8 cellular contexts compared by ENCODE assay signal in the genomic region with DNA sequence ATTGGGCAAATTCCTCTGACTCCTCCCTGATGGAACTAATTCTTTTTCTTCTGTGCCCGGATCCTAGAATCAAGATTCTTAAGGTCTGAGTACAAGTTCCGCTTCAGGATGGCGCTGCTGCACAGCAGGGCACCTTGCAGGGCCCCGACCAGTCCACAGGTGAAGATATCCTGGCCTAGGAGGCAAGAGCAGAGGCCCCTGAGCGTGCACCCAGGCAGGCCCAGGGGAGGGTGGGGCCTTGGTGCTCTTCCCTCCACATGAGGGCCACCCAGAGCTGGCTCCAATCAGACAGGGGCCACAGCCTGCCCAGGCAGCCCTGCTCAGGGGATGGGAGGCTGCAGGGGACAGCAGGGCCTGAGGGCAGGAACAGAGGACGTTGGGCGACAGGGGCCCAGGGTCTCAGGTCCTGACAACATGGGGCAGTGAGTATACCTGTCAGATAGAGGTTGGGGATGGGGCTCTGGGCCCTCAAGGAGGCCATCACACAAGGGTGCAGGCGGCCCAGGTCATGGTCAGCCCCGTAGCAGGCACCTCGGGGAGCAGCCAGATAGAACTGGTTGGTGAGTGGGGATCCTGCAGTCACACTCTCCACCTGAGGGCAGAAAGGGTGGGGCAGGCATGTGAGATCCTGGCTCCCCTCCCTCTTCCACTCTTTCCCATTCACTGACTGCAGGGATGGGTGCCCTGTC. TPM values are rescaled to one million over a fixed set of nuclear protein-coding genes. Genes with fewer than 3 reads are reported as not detected.
DNase-seq lines count a peak whose midpoint lies in the region; ATAC-seq, FAIRE-seq and TF ChIP-seq lines count a peak whose summit lies in the region.
"Not testable (repeated sequence)": the region's sequence is repeated elsewhere in the genome, so short reads cannot be mapped to it uniquely, and the experiment has no call there.

No MANE protein-coding gene starts in this region.

- in situ Hi-C loops in K562 (cut with MboI): not testable (repeated sequence)

- not testable (repeated sequence) for H3K27ac ChIP-seq in A549; OCI-LY7 (ENCODE audit: low read depth, low read length, poor library complexity, severe bottlenecking); K562 (ENCODE audit: extremely low read depth, low read depth, low read length); naive thymus-derived CD4-positive, alpha-beta T cell (ENCODE audit: low read depth, low read length); upper lobe of right lung

- H3K4me3 Mint-ChIP-seq in activated T-cell treated with anti-CD3 and anti-CD28 coated beads, Interleukin-2, amount 50 U/mL, for 72 hours; naive thymus-derived CD4-positive, alpha-beta T cell: not testable (repeated sequence)

- not testable (repeated sequence) for TF ChIP-seq CTCF in A549 (IDR thresholded peaks at IDR 0.05); OCI-LY7 (conservative IDR thresholded peaks at IDR 0.05; ENCODE audit: low read length); K562 (IDR thresholded peaks at IDR 0.05 in 2 of 3, conservative IDR thresholded peaks at IDR 0.05 in 1 of 3; ENCODE audit: insufficient read depth in 2 of 3, low read depth in 1 of 3, low read length in 3 of 3); upper lobe of right lung (IDR thresholded peaks at IDR 0.05)

- not testable (repeated sequence) for H3K27me3 ChIP-seq in K562 (ENCODE audit: control insufficient read depth in 2 of 2, insufficient read depth in 2 of 2, low read length in 2 of 2); naive thymus-derived CD4-positive, alpha-beta T cell (ENCODE audit: control insufficient read depth in 2 of 2, insufficient read depth in 2 of 2, low read length in 2 of 2); upper lobe of right lung

- H3K9ac ChIP-seq in K562 (ENCODE audit: insufficient read depth in 1 of 2, low read depth in 2 of 2, low read length in 2 of 2): not testable (repeated sequence)

- not testable (repeated sequence) for TF ChIP-seq POLR2A in A549 (IDR thresholded peaks at IDR 0.05; ENCODE audit: low read length); K562 (conservative IDR thresholded peaks at IDR 0.05)

- CTCF ChIA-PET in A549 (lab: Yijun Ruan, JAX): interaction anchor here (1.1 kb wide), 1 partner anchor 57 kb away, joined by 5 read pairs; no protein-coding TSS in a partner anchor
- CTCF ChIA-PET in OCI-LY7 (lab: Charles Lee; ENCODE audit: unreplicated experiment); K562 (lab: Yijun Ruan, JAX; ENCODE audit: low intra/inter-chr PET ratio); naive thymus-derived CD4-positive, alpha-beta T cell (lab: Charles Lee): not testable (repeated sequence)

- not testable (repeated sequence) for TF ChIP-seq EP300 in A549 (IDR thresholded peaks at IDR 0.05); K562 (IDR thresholded peaks at IDR 0.05; ENCODE audit: low read length)

- 94% methylated on average over 9 of the region's 10 CpGs for WGBS in A549 (ENCODE audit: missing lambda C conversion rate)
- WGBS in K562 (ENCODE audit: insufficient coverage, low coverage, missing lambda C conversion rate): 94% methylated on average over 5 of the region's 10 CpGs

- not testable (repeated sequence) for H3K9me3 Mint-ChIP-seq in activated T-cell treated with anti-CD3 and anti-CD28 coated beads, Interleukin-2, amount 50 U/mL, for 72 hours; naive thymus-derived CD4-positive, alpha-beta T cell

- ATAC-seq in A549 (peak; percentile 31 to 37; a peak in 3 of 6 replicates), SK-N-SH treated with all-trans-retinoic acid at 6 μM for 48 hours (peak; percentile 12; the same call in 1 of the 3 replicates), K562 (peak; percentile 30; the same call in 2 of the 3 replicates), left colon (peak; percentile 15), upper lobe of right lung (peak; percentile 23)
- ATAC-seq in activated T-cell treated with anti-CD3 and anti-CD28 coated beads, Interleukin-2, amount 50 U/mL, for 72 hours (replicated peaks in 1 of 2): peak in 1 of 2 donors; percentile 16
- ATAC-seq in naive thymus-derived CD4-positive, alpha-beta T cell: peak; percentile 21

- not testable (repeated sequence) for H4K20me1 ChIP-seq in OCI-LY7 (ENCODE audit: insufficient read depth, low read length); K562 (replicated peaks; ENCODE audit: control insufficient read depth, insufficient read depth, low read length)

- H3K9me2 ChIP-seq in OCI-LY7 (ENCODE audit: insufficient read depth, low read length): not testable (repeated sequence)

- H3K36me3 Mint-ChIP-seq in activated T-cell treated with anti-CD3 and anti-CD28 coated beads, Interleukin-2, amount 50 U/mL, for 72 hours (ENCODE audit: insufficient read depth in 2 of 2): not testable (repeated sequence)
- H3K36me3 Mint-ChIP-seq in naive thymus-derived CD4-positive, alpha-beta T cell: peaks cover 8 to 39% (median 15%) of the 10 kb centered on the region in 5 donors

- H3K9me1 ChIP-seq in K562 (ENCODE audit: control insufficient read depth, insufficient read depth, low read length): not testable (repeated sequence)

- H3K27me3 Mint-ChIP-seq in activated T-cell treated with anti-CD3 and anti-CD28 coated beads, Interleukin-2, amount 50 U/mL, for 72 hours (ENCODE audit: low read depth): not testable (repeated sequence)
- peaks cover 0 to 10% (median 0%) of the 10 kb centered on the region in 5 donors for H3K27me3 Mint-ChIP-seq in naive thymus-derived CD4-positive, alpha-beta T cell

- peak overlapping the region; percentile 29 for H3K27ac Mint-ChIP-seq in activated T-cell treated with anti-CD3 and anti-CD28 coated beads, Interleukin-2, amount 50 U/mL, for 72 hours
- not testable (repeated sequence) for H3K27ac Mint-ChIP-seq in naive thymus-derived CD4-positive, alpha-beta T cell

- not testable (repeated sequence) for H3K9me3 ChIP-seq in A549; OCI-LY7 (ENCODE audit: low read length); K562 (replicated peaks; ENCODE audit: control insufficient read depth, insufficient read depth, low read depth, low read length); naive thymus-derived CD4-positive, alpha-beta T cell (ENCODE audit: control insufficient read depth in 2 of 3, low read length in 3 of 3); upper lobe of right lung

- peaks cover 20% of the 10 kb centered on the region; the same call in 1 of the 2 replicates for H3K36me3 ChIP-seq in OCI-LY7 (ENCODE audit: insufficient read depth, low read length)
- peaks cover 27% of the 10 kb centered on the region; the same call in 1 of the 3 replicates for H3K36me3 ChIP-seq in K562 (ENCODE audit: control insufficient read depth, insufficient read depth, low read length)
- H3K36me3 ChIP-seq in naive thymus-derived CD4-positive, alpha-beta T cell (ENCODE audit: control insufficient read depth in 2 of 3, insufficient read depth in 3 of 3, low read length in 3 of 3): peaks cover 0 to 44% (median 0%) of the 10 kb centered on the region in 3 experiments
- H3K36me3 ChIP-seq in upper lobe of right lung: peaks cover 35% of the 10 kb centered on the region

- POLR2A ChIA-PET in A549 (lab: Yijun Ruan, JAX); OCI-LY7 (lab: Charles Lee): not testable (repeated sequence)
- POLR2A ChIA-PET in K562 (lab: Yijun Ruan, JAX): interaction anchor here (1.0 to 2.0 kb wide), 3 partner anchors 11 to 23 kb away, joined by 3 to 6 read pairs (median 4); a partner anchor contains a TSS
- POLR2A ChIA-PET in naive thymus-derived CD4-positive, alpha-beta T cell (lab: Charles Lee): interaction anchor here (2.6 to 14.5 kb wide), 2 partner anchors 10 to 15 kb away, joined by 8 to 211 read pairs; a partner anchor contains a TSS

- not testable (repeated sequence) for H3K79me2 ChIP-seq in OCI-LY7 (ENCODE audit: insufficient read depth, low read depth, low read length); K562 (ENCODE audit: control insufficient read depth, insufficient read depth, low read length)

- DNase-seq in A549 (ENCODE audit: low read depth in 1 of 2, low spot score in 1 of 2); OCI-LY7 (ENCODE audit: low spot score); activated T-cell treated with anti-CD3 and anti-CD28 coated beads, Interleukin-2, amount 50 U/mL, for 72 hours; K562 (ENCODE audit: extremely low read depth in 1 of 4, low spot score in 3 of 4); left colon; naive thymus-derived CD4-positive, alpha-beta T cell; upper lobe of right lung: not testable (repeated sequence)

- intact Hi-C loops in OCI-LY7 (cut with micrococcal nuclease; ENCODE audit: unreplicated experiment); K562 (cut with micrococcal nuclease); left colon (cut with DNase I, micrococcal nuclease); naive thymus-derived CD4-positive, alpha-beta T cell (cut with micrococcal nuclease); upper lobe of right lung (cut with DNase I): not testable (repeated sequence)

- not testable (repeated sequence) for H3K4me2 ChIP-seq in A549; OCI-LY7 (ENCODE audit: low read length); K562 (ENCODE audit: insufficient read depth, low read length)

- TF ChIP-seq RAD21 in A549 (conservative IDR thresholded peaks at IDR 0.05 in 1 of 2, IDR thresholded peaks at IDR 0.05 in 1 of 2); K562 (CRISPR knock-in tag; conservative IDR thresholded peaks at IDR 0.05 in 1 of 2, IDR thresholded peaks at IDR 0.05 in 1 of 2): not testable (repeated sequence)

- not testable (repeated sequence) for H3K4me1 Mint-ChIP-seq in activated T-cell treated with anti-CD3 and anti-CD28 coated beads, Interleukin-2, amount 50 U/mL, for 72 hours (ENCODE audit: low read depth); naive thymus-derived CD4-positive, alpha-beta T cell

- H3K4me1 ChIP-seq in A549; OCI-LY7 (ENCODE audit: insufficient read depth, low read length, poor library complexity, severe bottlenecking); K562 (replicated peaks in 1 of 2; ENCODE audit: control insufficient read depth in 2 of 2, insufficient read depth in 2 of 2, low read length in 2 of 2); naive thymus-derived CD4-positive, alpha-beta T cell (ENCODE audit: control insufficient read depth in 2 of 2, insufficient read depth in 2 of 2, low read length in 2 of 2); upper lobe of right lung: not testable (repeated sequence)

- TSS peak; percentile 80 for BruUV-seq in OCI-LY7 (replicated peaks; lab: Mats Ljungman, UMichigan)
- not testable (repeated sequence) for BruUV-seq in K562 (replicated peaks; lab: Mats Ljungman, UMichigan)

- not testable (repeated sequence) for H3K4me3 ChIP-seq in A549; OCI-LY7 (ENCODE audit: low read depth, low read length, poor library complexity, severe bottlenecking); K562; naive thymus-derived CD4-positive, alpha-beta T cell (ENCODE audit: low read length); upper lobe of right lung

- not testable (repeated sequence) for H2AFZ ChIP-seq in OCI-LY7 (ENCODE audit: low read length); K562 (ENCODE audit: low read depth, low read length)

- not testable (repeated sequence) for FAIRE-seq in A549 (lab: Jason Lieb, UNC); K562 (lab: Jason Lieb, UNC)

RNA-seq across cellular contexts. Expression of a gene that starts 11.0 kb away (rescaled TPM):
- polyA plus RNA-seq in A549 (2011; rRNA removed): 51.6 and 52.3 TPM in 2 replicates
- 19.8 and 25.3 TPM in 2 replicates for polyA plus RNA-seq in A549 (2012; cell fraction: cytosol; rRNA removed)
- polyA plus RNA-seq in A549 (2012; cell fraction: nucleus; rRNA removed): 70.6 and 78.0 TPM in 2 replicates
- polyA plus RNA-seq in A549 (2017; fragmentation: RNase III; extraction: RNeasy Plus Mini Kit Qiagen cat#74134 plus additional on column Dnase treatment): 40.8 to 43.3 TPM (median 42.3 TPM) in 3 replicates
- 56.6 and 65.7 TPM in 2 replicates for polyA minus RNA-seq in A549 (2011; rRNA and poly(A)+ RNA removed)
- 5.9 and 14.1 TPM in 2 replicates for total RNA-seq in OCI-LY7 (2014; rRNA removed; shearing (Covaris generic))
- total RNA-seq in OCI-LY7 (2022): 19.2 and 19.9 TPM in 2 replicates
- 10 to 100 TPM; 26.8 to 31.8 TPM for total RNA-seq in activated T-cell treated with anti-CD3 and anti-CD28 coated beads, Interleukin-2, amount 50 U/mL, for 72 hours
- 45.6 and 82.8 TPM in 2 replicates for total RNA-seq in K562 (2011; cell fraction: chromatin; rRNA removed; ENCODE audit: low replicate concordance)
- total RNA-seq in K562 (2011; cell fraction: nucleolus; rRNA removed): 68.5 and 68.6 TPM in 2 replicates
- 61.2 and 66.1 TPM in 2 replicates for total RNA-seq in K562 (2011; cell fraction: nucleoplasm; rRNA removed)
- total RNA-seq in K562 (2014; rRNA removed): 12.3 and 15.6 TPM in 2 replicates
- total RNA-seq in K562 (2014; rRNA removed; fragmentation: Illumina TruSeq; extraction: Trizol): 13.2 and 14.4 TPM in 2 replicates
- 17.9 and 20.0 TPM in 2 replicates for total RNA-seq in K562 (2015; rRNA removed; fragmentation: Illumina TruSeq; extraction: Trizol)
- 19.5 and 20.1 TPM in 2 replicates for total RNA-seq in K562 (2021)
- 16.8 and 18.3 TPM in 2 replicates for polyA plus RNA-seq in K562 (2011; rRNA removed)
- 16.5 and 17.9 TPM in 2 replicates for polyA plus RNA-seq in K562 (2011; cell fraction: cytosol; rRNA removed)
- polyA plus RNA-seq in K562 (2011; cell fraction: nucleus; rRNA removed): 58.2 and 61.1 TPM in 2 replicates
- polyA plus RNA-seq in K562 (2012): 18.6 and 29.4 TPM in 2 replicates
- polyA plus RNA-seq in K562 (2014; fragmentation: Illumina TruSeq; extraction: Trizol): 18.7 and 21.6 TPM in 2 replicates
- 1 to 10 TPM; 1.9 to 5.6 TPM for polyA plus RNA-seq in K562 (2014; fragmentation: Nextera tagmentation; extraction: Ambion mirVana)
- 13.8 and 16.5 TPM in 2 replicates for polyA plus RNA-seq in K562 (2014; rRNA removed)
- polyA minus RNA-seq in K562 (2011; rRNA and poly(A)+ RNA removed): 17.0 and 18.0 TPM in 2 replicates
- 13.9 and 14.6 TPM in 2 replicates for polyA minus RNA-seq in K562 (2011; cell fraction: cytosol; rRNA and poly(A)+ RNA removed)
- polyA minus RNA-seq in K562 (2011; cell fraction: nucleus; rRNA and poly(A)+ RNA removed): 17.0 and 26.4 TPM in 2 replicates
- 100 to 1,000 TPM; 245 to 291 TPM for total RNA-seq in left colon
- 10 to 100 TPM; 18.5 to 30.5 (median 20.2) TPM for total RNA-seq in naive thymus-derived CD4-positive, alpha-beta T cell
- 10 to 100 TPM in 1 of 2 donors, 1 to 10 TPM in 1; 8.9 to 14.5 TPM for polyA plus RNA-seq in naive thymus-derived CD4-positive, alpha-beta T cell
- total RNA-seq in upper lobe of right lung: 58.1 TPM

RNA-seq across cellular contexts. Expression of a gene that starts 11.2 kb away (rescaled TPM):
- 29.9 and 31.9 TPM in 2 replicates for polyA plus RNA-seq in A549 (2011; rRNA removed)
- 20.6 and 21.5 TPM in 2 replicates for polyA plus RNA-seq in A549 (2012; cell fraction: cytosol; rRNA removed)
- 47.6 and 52.1 TPM in 2 replicates for polyA plus RNA-seq in A549 (2012; cell fraction: nucleus; rRNA removed)
- polyA plus RNA-seq in A549 (2017; fragmentation: RNase III; extraction: RNeasy Plus Mini Kit Qiagen cat#74134 plus additional on column Dnase treatment): 14.6 to 17.8 TPM (median 15.3 TPM) in 3 replicates
- 25.7 and 29.4 TPM in 2 replicates for polyA minus RNA-seq in A549 (2011; rRNA and poly(A)+ RNA removed)
- total RNA-seq in OCI-LY7 (2014; rRNA removed; shearing (Covaris generic)): 12.0 and 22.1 TPM in 2 replicates
- total RNA-seq in OCI-LY7 (2022): 18.5 and 21.8 TPM in 2 replicates
- 10 to 100 TPM; 19.3 to 23.7 TPM for total RNA-seq in activated T-cell treated with anti-CD3 and anti-CD28 coated beads, Interleukin-2, amount 50 U/mL, for 72 hours
- 51.6 and 62.7 TPM in 2 replicates for total RNA-seq in K562 (2011; cell fraction: chromatin; rRNA removed; ENCODE audit: low replicate concordance)
- total RNA-seq in K562 (2011; cell fraction: nucleolus; rRNA removed): 34.3 and 36.0 TPM in 2 replicates
- total RNA-seq in K562 (2011; cell fraction: nucleoplasm; rRNA removed): 37.3 and 43.5 TPM in 2 replicates
- 6.2 and 9.8 TPM in 2 replicates for total RNA-seq in K562 (2014; rRNA removed)
- 10.5 and 11.6 TPM in 2 replicates for total RNA-seq in K562 (2014; rRNA removed; fragmentation: Illumina TruSeq; extraction: Trizol)
- total RNA-seq in K562 (2015; rRNA removed; fragmentation: Illumina TruSeq; extraction: Trizol): 12.4 and 14.5 TPM in 2 replicates
- 7.8 and 9.2 TPM in 2 replicates for total RNA-seq in K562 (2021)
- polyA plus RNA-seq in K562 (2011; rRNA removed): 14.5 and 18.7 TPM in 2 replicates
- polyA plus RNA-seq in K562 (2011; cell fraction: cytosol; rRNA removed): 11.4 and 12.2 TPM in 2 replicates
- polyA plus RNA-seq in K562 (2011; cell fraction: nucleus; rRNA removed): 29.7 and 49.5 TPM in 2 replicates
- 8.8 and 16.0 TPM in 2 replicates for polyA plus RNA-seq in K562 (2012)
- polyA plus RNA-seq in K562 (2014; fragmentation: Illumina TruSeq; extraction: Trizol): 11.1 and 14.3 TPM in 2 replicates
- 1 to 10 TPM; 2.7 to 6.4 TPM for polyA plus RNA-seq in K562 (2014; fragmentation: Nextera tagmentation; extraction: Ambion mirVana)
- 14.5 and 14.6 TPM in 2 replicates for polyA plus RNA-seq in K562 (2014; rRNA removed)
- 11.0 and 17.1 TPM in 2 replicates for polyA minus RNA-seq in K562 (2011; rRNA and poly(A)+ RNA removed)
- polyA minus RNA-seq in K562 (2011; cell fraction: cytosol; rRNA and poly(A)+ RNA removed): 2.5 and 4.8 TPM in 2 replicates
- 11.9 and 12.7 TPM in 2 replicates for polyA minus RNA-seq in K562 (2011; cell fraction: nucleus; rRNA and poly(A)+ RNA removed)
- 10 to 100 TPM; 18.3 to 19.6 TPM for total RNA-seq in left colon
- total RNA-seq in naive thymus-derived CD4-positive, alpha-beta T cell: 10 to 100 TPM; 20.2 to 33.3 (median 21.7) TPM
- 10 to 100 TPM in 1 of 2 donors, 1 to 10 TPM in 1; 9.4 to 13.3 TPM for polyA plus RNA-seq in naive thymus-derived CD4-positive, alpha-beta T cell
- 22.0 TPM for total RNA-seq in upper lobe of right lung

RNA-seq across cellular contexts. Expression of a gene that starts 15.6 kb away (rescaled TPM):
- polyA plus RNA-seq in A549 (2011; rRNA removed): 159 and 177 TPM in 2 replicates
- 83.2 and 85.0 TPM in 2 replicates for polyA plus RNA-seq in A549 (2012; cell fraction: cytosol; rRNA removed)
- polyA plus RNA-seq in A549 (2012; cell fraction: nucleus; rRNA removed): 54.5 and 62.1 TPM in 2 replicates
- 97.1 to 98.9 TPM (median 98.3 TPM) in 3 replicates for polyA plus RNA-seq in A549 (2017; fragmentation: RNase III; extraction: RNeasy Plus Mini Kit Qiagen cat#74134 plus additional on column Dnase treatment)
- 54.7 and 65.4 TPM in 2 replicates for polyA minus RNA-seq in A549 (2011; rRNA and poly(A)+ RNA removed)
- 74.4 and 78.6 TPM in 2 replicates for total RNA-seq in OCI-LY7 (2014; rRNA removed; shearing (Covaris generic))
- total RNA-seq in OCI-LY7 (2022): 76.9 and 86.6 TPM in 2 replicates
- 100 to 1,000 TPM; 102 to 106 TPM for total RNA-seq in activated T-cell treated with anti-CD3 and anti-CD28 coated beads, Interleukin-2, amount 50 U/mL, for 72 hours
- 117 and 121 TPM in 2 replicates for total RNA-seq in K562 (2011; cell fraction: chromatin; rRNA removed; ENCODE audit: low replicate concordance)
- 73.6 and 84.5 TPM in 2 replicates for total RNA-seq in K562 (2011; cell fraction: nucleolus; rRNA removed)
- total RNA-seq in K562 (2011; cell fraction: nucleoplasm; rRNA removed): 118 and 151 TPM in 2 replicates
- total RNA-seq in K562 (2014; rRNA removed): 35.9 and 40.7 TPM in 2 replicates
- total RNA-seq in K562 (2014; rRNA removed; fragmentation: Illumina TruSeq; extraction: Trizol): 28.3 and 32.1 TPM in 2 replicates
- 30.7 and 31.9 TPM in 2 replicates for total RNA-seq in K562 (2015; rRNA removed; fragmentation: Illumina TruSeq; extraction: Trizol)
- 47.4 and 48.0 TPM in 2 replicates for total RNA-seq in K562 (2021)
- 38.9 and 61.7 TPM in 2 replicates for polyA plus RNA-seq in K562 (2011; rRNA removed)
- 33.8 and 36.9 TPM in 2 replicates for polyA plus RNA-seq in K562 (2011; cell fraction: cytosol; rRNA removed)
- 42.9 and 60.6 TPM in 2 replicates for polyA plus RNA-seq in K562 (2011; cell fraction: nucleus; rRNA removed)
- 35.4 and 54.6 TPM in 2 replicates for polyA plus RNA-seq in K562 (2012)
- polyA plus RNA-seq in K562 (2014; fragmentation: Illumina TruSeq; extraction: Trizol): 60.5 and 66.5 TPM in 2 replicates
- polyA plus RNA-seq in K562 (2014; fragmentation: Nextera tagmentation; extraction: Ambion mirVana): 10 to 100 TPM; 13.0 to 18.0 TPM
- 52.1 and 53.1 TPM in 2 replicates for polyA plus RNA-seq in K562 (2014; rRNA removed)
- polyA minus RNA-seq in K562 (2011; rRNA and poly(A)+ RNA removed): 27.2 and 44.1 TPM in 2 replicates
- polyA minus RNA-seq in K562 (2011; cell fraction: cytosol; rRNA and poly(A)+ RNA removed): 19.2 and 19.4 TPM in 2 replicates
- 25.9 and 26.5 TPM in 2 replicates for polyA minus RNA-seq in K562 (2011; cell fraction: nucleus; rRNA and poly(A)+ RNA removed)
- total RNA-seq in left colon: 100 to 1,000 TPM; 186 to 193 TPM
- total RNA-seq in naive thymus-derived CD4-positive, alpha-beta T cell: 100 to 1,000 TPM; 144 to 200 (median 178) TPM
- polyA plus RNA-seq in naive thymus-derived CD4-positive, alpha-beta T cell: 100 to 1,000 TPM in 1 of 2 donors, 10 to 100 TPM in 1; 75.7 to 107 TPM
- total RNA-seq in upper lobe of right lung: 156 TPM
